13 cellular contexts compared by ENCODE assay signal in genomic region chr18:48217306-48218250, GRCh38.
"Had no signal": no experiment of that assay in that cellular context is flagged by ENCODE, and none has a peak within 500 bp of the region (broad histone marks: within the 10 kb centered on the region; RNA-seq: fewer than 3 reads in every experiment).

No MANE protein-coding gene starts in this region.

- H3K27ac ChIP-seq: body of pancreas, stomach, vagina had no signal

- H3K9me3 ChIP-seq: adrenal gland, body of pancreas, stomach, vagina had no signal

- H3K27me3 ChIP-seq: adrenal gland, body of pancreas, stomach, vagina had no signal

- H3K36me3 ChIP-seq: adrenal gland, stomach, vagina had no signal

- H3K4me3 ChIP-seq: adrenal gland, body of pancreas, stomach, vagina had no signal

- DNase-seq: activated B cell treated with CpG ODN at 0.5 μM for 24 hours; activated CD4-positive, alpha-beta T cell treated with anti-CD3 and anti-CD28 coated beads, Interleukin-2, amount 10 ng/mL, durations not matched to agents 7 days and 5 days; activated naive CD4-positive, alpha-beta T cell treated with anti-CD3 and anti-CD28 coated beads, Interleukin-2, amount 50 U/mL, for 16 hours; body of pancreas; dermis blood vessel endothelial cell; erythroblast; immature natural killer cell; stimulated activated CD4-positive, alpha-beta T cell treated with anti-CD3 and anti-CD28 coated beads, Interleukin-4, amount 100 ng/mL, for 1 hour; stimulated activated CD8-positive, alpha-beta memory T cell treated with anti-CD3 and anti-CD28 coated beads, Interleukin-4, amount 100 ng/mL, for 48 hours; stomach; T-cell had no signal

- H3K4me1 ChIP-seq: body of pancreas had no signal
